In genomic region chr10:34889004-34889869, GRCh38 we compare ENCODE assay signal across 19 cellular contexts.
DNase-seq lines count a peak whose midpoint lies in the region; ATAC-seq and TF ChIP-seq lines count a peak whose summit lies in the region.
"Had no signal": no experiment of that assay in that cellular context is flagged by ENCODE, and none has a peak within 500 bp of the region (broad histone marks: within the 10 kb centered on the region; RNA-seq: fewer than 3 reads in every experiment).

No MANE protein-coding gene starts in this region.

- POLR2A ChIA-PET in IMR-90 (lab: Charles Lee; ENCODE audit: unreplicated experiment) = no interaction called here

- CTCF ChIA-PET in IMR-90 (lab: Yijun Ruan, JAX) = no interaction called here

- H4K91ac ChIP-seq in IMR-90 (ENCODE audit: insufficient read depth, low read depth, low read length) = no peak overlapping the region

- no peak overlapping the region for H3K4ac ChIP-seq in IMR-90 (ENCODE audit: low read depth, low read length)

- BruUV-seq in IMR-90 (replicated peaks; lab: Mats Ljungman, UMichigan) = no TSS peak

- no peak overlapping the region for H2BK15ac ChIP-seq in IMR-90 (ENCODE audit: low read depth, low read length)

- TF ChIP-seq POLR2A in IMR-90 (IDR thresholded peaks at IDR 0.05; ENCODE audit: low read depth, low read length) = no peak

- no peak overlapping the region for H3K23ac ChIP-seq in IMR-90 (ENCODE audit: low read depth, low read length)

- no peak overlapping the region for H4K8ac ChIP-seq in IMR-90 (ENCODE audit: low read depth in 2 of 2, low read length in 2 of 2)

- no peaks in the 10 kb centered on the region for H3K4me1 ChIP-seq in IMR-90 (ENCODE audit: control insufficient read depth, insufficient read depth, low read length)
- no peaks in the 10 kb centered on the region for H3K4me1 ChIP-seq in BE2C
- H3K4me1 ChIP-seq: colonic mucosa, left lung, right atrium auricular region, upper lobe of left lung had no signal

- H2BK5ac ChIP-seq in IMR-90 (ENCODE audit: low read depth, low read length, poor library complexity, severe bottlenecking) = no peak overlapping the region

- peak overlapping the region; percentile 9 for H2AK9ac ChIP-seq in IMR-90 (replicated peaks; ENCODE audit: low read depth, low read length, poor library complexity)

- H3K27me3 ChIP-seq in IMR-90 (ENCODE audit: control insufficient read depth, insufficient read depth, low read length) (peaks cover 8% of the 10 kb centered on the region), BE2C (no peaks in the 10 kb centered on the region)
- H3K27me3 ChIP-seq: colonic mucosa, left lung, right atrium auricular region, upper lobe of left lung had no signal

- no peak overlapping the region for H2BK120ac ChIP-seq in IMR-90 (ENCODE audit: low read depth, low read length)

- H2AK5ac ChIP-seq in IMR-90 (ENCODE audit: low read depth, low read length) = no peak overlapping the region

- DNase-seq in AG10803 (ENCODE audit: low read depth) = peak; percentile 56
- DNase-seq in IMR-90 = no peak
- peak; percentile 77 for DNase-seq in astrocyte of the hippocampus (ENCODE audit: low read depth, low spot score)
- DNase-seq in mesenteric fat pad (ENCODE audit: low spot score) = peak; percentile 39
- DNase-seq in BE2C = no peak
- no peak for DNase-seq in NOMO-1 (lab: John Stamatoyannopoulos, UW; ENCODE audit: unreplicated experiment in 2 of 2)
- DNase-seq: activated CD4-positive, alpha-beta T cell treated with anti-CD3 and anti-CD28 coated beads, Interleukin-2, amount 50 U/mL, for 4 hours; activated naive CD4-positive, alpha-beta T cell treated with anti-CD3 and anti-CD28 coated beads for 36 hours; activated T-cell treated with anti-CD3 and anti-CD28 coated beads, Interleukin-2, amount 50 U/mL, for 1 hour; CD4-positive, alpha-beta memory T cell; colonic mucosa; DMS79 treated with DMSO at 0.1 percent for 48 hours; left lung; NCI-H1417 treated with DMSO at 0.1 percent for 48 hours; nucleus accumbens; upper lobe of left lung had no signal

- TF ChIP-seq RAD21 in IMR-90 (IDR thresholded peaks at IDR 0.05; ENCODE audit: low read length) = no peak

- no peaks in the 10 kb centered on the region for H3K9me3 ChIP-seq in IMR-90 (ENCODE audit: control insufficient read depth, insufficient read depth, low read length)
- H3K9me3 ChIP-seq in BE2C = no peaks in the 10 kb centered on the region
- H3K9me3 ChIP-seq: colonic mucosa, left lung, right atrium auricular region, upper lobe of left lung had no signal

- no peak overlapping the region for H2AFZ ChIP-seq in IMR-90 (replicated peaks; ENCODE audit: low read length, poor library complexity)

- no peak overlapping the region for H3K56ac ChIP-seq in IMR-90 (ENCODE audit: extremely low read depth, insufficient read depth, low read length)

- 90% methylated on average over 11 of the region's 16 CpGs; no CpG with 5 or more reads in 1 of the 2 experiments for WGBS in IMR-90 (ENCODE audit: extremely low coverage in 2 of 2, insufficient read length in 1 of 2), 2 experiments

- no peaks in the 10 kb centered on the region for H3K79me1 ChIP-seq in IMR-90 (ENCODE audit: low read depth in 1 of 2, low read length in 2 of 2)

- H2BK20ac ChIP-seq in IMR-90 (ENCODE audit: low read depth, low read length) = no peak overlapping the region

- H3K4me2 ChIP-seq in IMR-90 (ENCODE audit: low read depth, low read length) = no peak overlapping the region

- in situ Hi-C loops in IMR-90 (cut with MboI; ENCODE audit: low sequenced_read_pairs) = no loop called here

- H3K36me3 ChIP-seq in IMR-90 (ENCODE audit: control insufficient read depth, insufficient read depth, low read length) (no peaks in the 10 kb centered on the region), BE2C (no peaks in the 10 kb centered on the region)
- H3K36me3 ChIP-seq: colonic mucosa, left lung, right atrium auricular region, upper lobe of left lung had no signal

- TF ChIP-seq CTCF in AG10803 (conservative IDR thresholded peaks at IDR 0.05; ENCODE audit: low read length) (no peak), IMR-90 (conservative IDR thresholded peaks at IDR 0.05; ENCODE audit: low read depth, low read length) (no peak), BE2C (IDR thresholded peaks at IDR 0.05; ENCODE audit: low read depth, low read length) (no peak)

- H3K27ac ChIP-seq in IMR-90 (ENCODE audit: insufficient read depth, low read length) = no peak overlapping the region
- H3K27ac ChIP-seq: colonic mucosa, left lung, right atrium auricular region, upper lobe of left lung had no signal

- no peak overlapping the region for H3K18ac ChIP-seq in IMR-90 (ENCODE audit: low read depth, low read length)

- no peak overlapping the region for H3K14ac ChIP-seq in IMR-90 (replicated peaks; ENCODE audit: low read depth, low read length)

- H3K4me3 ChIP-seq in AG10803 (ENCODE audit: low read length) (no peak overlapping the region), IMR-90 (ENCODE audit: insufficient read depth, low read depth, low read length) (no peak overlapping the region), BE2C (ENCODE audit: low read depth, low read length) (no peak overlapping the region)
- H3K4me3 ChIP-seq: colonic mucosa, left lung, right atrium auricular region, upper lobe of left lung had no signal

- no peak for ATAC-seq in IMR-90 (ENCODE audit: low read depth)
- ATAC-seq in HG03025 (IDR thresholded peaks at IDR 0.05; ENCODE audit: low FRiP score, unreplicated experiment) = no peak
- ATAC-seq in HG02870 (IDR thresholded peaks at IDR 0.05; ENCODE audit: unreplicated experiment) = no peak
- ATAC-seq: left lung had no signal

- no peak overlapping the region for H3K9ac ChIP-seq in IMR-90 (ENCODE audit: low read depth, low read length)

- H4K5ac ChIP-seq in IMR-90 (ENCODE audit: low read depth, low read length) = no peak overlapping the region

- H4K20me1 ChIP-seq in IMR-90 (ENCODE audit: insufficient read depth, low read length) = no peaks in the 10 kb centered on the region

- dilution Hi-C loops in IMR-90 (cut with HindIII; ENCODE audit: low sequenced_read_pairs, unreplicated experiment) = no loop called here

- intact Hi-C loops in IMR-90 (cut with micrococcal nuclease) = no loop called here

- no peaks in the 10 kb centered on the region for H3K9me1 ChIP-seq in IMR-90 (ENCODE audit: insufficient read depth, low read length)

TF ChIP-seq in IMR-90, 13 proteins besides CTCF, POLR2A, EP300 and RAD21:
- TF ChIP-seq NFE2L2 (IDR thresholded peaks at IDR 0.05; ENCODE audit: low read depth, low read length) (no peak), BHLHE40 (IDR thresholded peaks at IDR 0.05; ENCODE audit: low read depth, low read length) (no peak), ELK1 (IDR thresholded peaks at IDR 0.05; ENCODE audit: borderline replicate concordance, low read depth, low read length) (no peak), MXI1 (IDR thresholded peaks at IDR 0.05; ENCODE audit: borderline replicate concordance, low read depth, low read length) (no peak), CHD1 (IDR thresholded peaks at IDR 0.05; ENCODE audit: low read depth, low read length) (no peak), FOS (IDR thresholded peaks at IDR 0.05; ENCODE audit: low read depth, low read length) (no peak), USF2 (IDR thresholded peaks at IDR 0.05; ENCODE audit: low read depth, low read length) (no peak), CEBPB (IDR thresholded peaks at IDR 0.05; ENCODE audit: low read depth, low read length) (no peak), MAZ (IDR thresholded peaks at IDR 0.05; ENCODE audit: borderline replicate concordance, low read depth, low read length) (no peak), SMC3 (IDR thresholded peaks at IDR 0.05; ENCODE audit: low read depth, low read length) (no peak), RFX5 (IDR thresholded peaks at IDR 0.05; ENCODE audit: low read depth, low read length) (no peak), MAFK (IDR thresholded peaks at IDR 0.05; ENCODE audit: low read depth, low read length) (no peak)

Comparison
In these comparisons a context has a peak if more than half of its experiments do, and no peak if none do; other contexts are left out.
1. DNase-seq: peak in AG10803 (single experiment), astrocyte of the hippocampus (single experiment) and mesenteric fat pad (single experiment); none in IMR-90 (single experiment), BE2C (single experiment) and NOMO-1 (0 of 2).